ENCODE assay signal across 26 cellular contexts in genomic region chr15:69934607-69935006, GRCh38.
"Had no signal": no experiment of that assay in that cellular context is flagged by ENCODE, and none has a peak within 500 bp of the region (broad histone marks: within the 10 kb centered on the region; RNA-seq: fewer than 3 reads in every experiment).

No MANE protein-coding gene starts in this region.

- H3K36me3 Mint-ChIP-seq: type B pancreatic cell had no signal

- H3K36me3 ChIP-seq: gastroesophageal sphincter, heart right ventricle, left ventricle myocardium inferior, lower lobe of right lung, prostate gland, sigmoid colon, tibial artery had no signal

- H3K4me3 Mint-ChIP-seq: immature natural killer cell; naive thymus-derived CD8-positive, alpha-beta T cell; nephron progenitor cell; stimulated activated memory B cell treated with anti-CD40 and anti-IgM and Interleukin-4, amounts not matched to agents 10 μg/mL and 1 μg/mL and 100 μg/mL, for 72 hours; type B pancreatic cell had no signal

- H3K4me3 ChIP-seq: gastroesophageal sphincter, heart right ventricle, left ventricle myocardium inferior, lower lobe of right lung, prostate gland, sigmoid colon, testis, tibial artery had no signal

- H3K4me1 Mint-ChIP-seq: immature natural killer cell had no signal

- H3K27ac Mint-ChIP-seq: immature natural killer cell; naive thymus-derived CD8-positive, alpha-beta T cell; nephron progenitor cell; stimulated activated memory B cell treated with anti-CD40 and anti-IgM and Interleukin-4, amounts not matched to agents 10 μg/mL and 1 μg/mL and 100 μg/mL, for 72 hours; type B pancreatic cell had no signal

- ATAC-seq: gastroesophageal sphincter; heart right ventricle; left colon; lower lobe of right lung; naive thymus-derived CD8-positive, alpha-beta T cell; right cardiac atrium; stimulated activated memory B cell treated with anti-CD40 and anti-IgM and Interleukin-4, amounts not matched to agents 10 μg/mL and 1 μg/mL and 100 μg/mL, for 72 hours; stimulated activated naive CD8-positive, alpha-beta T cell treated with anti-CD3 and anti-CD28 coated beads, Interleukin-15, Interleukin-2, amounts not matched to agents 100 U/mL and 50 U/mL, for 24 hours had no signal

- DNase-seq: cortex of kidney; effector CD4-positive, alpha-beta T cell; foreskin fibroblast; heart right ventricle; hippocampal formation; immature natural killer cell; islet precursor cell; kidney glomerular epithelial cell; left colon; left ventricle myocardium inferior; lower lobe of right lung; naive thymus-derived CD8-positive, alpha-beta T cell; nephron progenitor cell; nucleus accumbens; right cardiac atrium; sigmoid colon; stimulated activated CD4-positive, alpha-beta T cell treated with anti-CD3 and anti-CD28 coated beads, Interleukin-2, amount 100 ng/mL, for 24 hours; stimulated activated CD4-positive, alpha-beta T cell treated with anti-CD3 and anti-CD28 coated beads, Interleukin-4, amount 100 ng/mL, for 4 hours; stimulated activated naive CD8-positive, alpha-beta T cell treated with anti-CD3 and anti-CD28 coated beads, Interleukin-15, Interleukin-2, amounts not matched to agents 100 U/mL and 50 U/mL, for 24 hours; substantia nigra; testis had no signal

- H3K4me1 ChIP-seq: gastroesophageal sphincter, lower lobe of right lung, prostate gland, sigmoid colon, testis had no signal

- H3K27ac ChIP-seq: gastroesophageal sphincter, heart right ventricle, left ventricle myocardium inferior, lower lobe of right lung, prostate gland, sigmoid colon, testis, tibial artery had no signal

- H3K9me3 ChIP-seq: prostate gland, testis had no signal

- H3K27me3 ChIP-seq: sigmoid colon, testis, tibial artery had no signal
